In the genomic region with DNA sequence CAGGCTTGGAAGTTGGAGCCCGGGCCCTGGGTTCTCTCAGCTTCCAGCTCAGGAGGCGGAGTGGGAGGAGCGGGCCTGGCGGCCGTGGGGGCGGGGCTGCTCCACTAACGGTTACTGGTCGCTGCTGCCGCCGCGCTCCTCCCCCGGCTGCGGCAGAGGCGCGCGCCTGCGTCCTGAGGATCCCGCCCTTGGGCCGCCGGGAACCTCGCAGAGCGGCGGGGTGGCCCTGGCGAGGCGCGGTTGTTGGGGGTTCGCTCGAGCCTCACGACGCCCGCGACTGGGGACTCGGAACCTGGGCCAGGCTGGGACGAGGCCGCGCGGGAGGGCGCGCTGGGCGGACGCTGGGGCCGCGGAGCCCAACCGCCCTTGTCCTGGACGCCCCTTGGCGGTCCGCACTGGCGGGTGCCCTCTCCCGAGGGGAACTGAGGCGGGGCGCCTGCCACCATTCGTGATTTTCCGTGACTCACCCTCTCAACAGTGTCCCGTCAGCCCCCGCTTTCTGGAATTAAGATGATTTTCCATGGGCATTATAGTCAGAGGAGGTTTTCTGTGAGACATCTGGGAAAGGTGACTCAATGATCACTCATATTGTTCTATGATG, we compare ENCODE assay signal across 9 cellular contexts. TPM values are rescaled to one million over a fixed set of nuclear protein-coding genes. Genes with fewer than 3 reads are reported as not detected.
DNase-seq lines count a peak whose midpoint lies in the region; ATAC-seq and TF ChIP-seq lines count a peak whose summit lies in the region.
"Had no signal": no experiment of that assay in that cellular context is flagged by ENCODE, and none has a peak within 500 bp of the region (broad histone marks: within the 10 kb centered on the region; RNA-seq: fewer than 3 reads in every experiment).

No MANE protein-coding gene starts in this region.

- no peaks in the 10 kb centered on the region for H3K9me3 ChIP-seq in mucosa of rectum (ENCODE audit: control insufficient read depth in 2 of 2, low read length in 2 of 2)

- peak; percentile 19 for ATAC-seq in effector memory CD8-positive, alpha-beta T cell (replicated peaks)

- no peak for TF ChIP-seq CTCF in RWPE1 (conservative IDR thresholded peaks at IDR 0.05; ENCODE audit: low read depth)

- H3K36me3 ChIP-seq in mucosa of rectum (ENCODE audit: control insufficient read depth in 2 of 2, insufficient read depth in 2 of 2, low read length in 2 of 2), result no peaks in the 10 kb centered on the region

- POLR2A ChIA-PET in RWPE1 (lab: Yijun Ruan, JAX; ENCODE audit: low non-redundant PET), result no interaction called here

- H3K4me1 Mint-ChIP-seq in effector memory CD8-positive, alpha-beta T cell (ENCODE audit: low read depth in 2 of 2), result no peaks in the 10 kb centered on the region

- H3K9ac ChIP-seq in mucosa of rectum (ENCODE audit: low read depth in 1 of 2, low read length in 2 of 2), result peak overlapping the region in 1 of 2 donors; percentile 79

- peaks cover 26 to 33% of the 10 kb centered on the region in 2 donors for H3K27me3 Mint-ChIP-seq in effector memory CD8-positive, alpha-beta T cell

- no peak overlapping the region for H3K4me3 Mint-ChIP-seq in effector memory CD8-positive, alpha-beta T cell

- H3K4me3 ChIP-seq in mucosa of rectum (ENCODE audit: low read length in 2 of 2), result peak overlapping the region; percentile 26 to 71

- peak; percentile 68 for DNase-seq in AG20443 (ENCODE audit: low spot score)
- peak; percentile 74 for DNase-seq in RWPE1 (ENCODE audit: low spot score)
- DNase-seq in effector memory CD8-positive, alpha-beta T cell, result no peak
- peak in 33 of 49 donors; percentile 2 to 69 (median 31) for DNase-seq in substantia nigra (lab: John Stamatoyannopoulos, UW)
- no peak for DNase-seq in SIG-M5 treated with dmso at 0.1 percent for 504 hours (lab: John Stamatoyannopoulos, UW; ENCODE audit: unreplicated experiment)
- DNase-seq in NCI-H1436 treated with DMSO at 0.1 percent for 48 hours (lab: John Stamatoyannopoulos, UW), result no peak
- DNase-seq in dermis blood vessel endothelial cell, result no peak
- DNase-seq: DND-41 had no signal

- peaks cover 6 to 14% of the 10 kb centered on the region in 2 donors for H3K9me3 Mint-ChIP-seq in effector memory CD8-positive, alpha-beta T cell

- CTCF ChIA-PET in RWPE1 (lab: Yijun Ruan, JAX), result no interaction called here

- no peak overlapping the region for H3K27ac Mint-ChIP-seq in effector memory CD8-positive, alpha-beta T cell

- no peaks in the 10 kb centered on the region for H3K27me3 ChIP-seq in mucosa of rectum (ENCODE audit: control insufficient read depth in 2 of 2, insufficient read depth in 2 of 2, low read length in 2 of 2)

- H3K4me1 ChIP-seq in mucosa of rectum (ENCODE audit: control insufficient read depth in 2 of 2, insufficient read depth in 2 of 2, low read length in 2 of 2), result peaks cover 0 to 7% of the 10 kb centered on the region in 2 donors

- H3K27ac ChIP-seq in RWPE1, result peak overlapping the region; percentile 74
- peak overlapping the region in 1 of 2 donors; percentile 80 for H3K27ac ChIP-seq in mucosa of rectum (ENCODE audit: low read depth in 2 of 2, low read length in 2 of 2)
- no peak overlapping the region for H3K27ac ChIP-seq in substantia nigra (ENCODE audit: low read depth, low read length, poor library complexity, severe bottlenecking)

- H3K36me3 Mint-ChIP-seq in effector memory CD8-positive, alpha-beta T cell (ENCODE audit: insufficient read depth), result no peaks in the 10 kb centered on the region

RNA-seq across cellular contexts. Expression of a gene that starts 34.1 kb away (rescaled TPM):
- not detected in 2 replicates for total RNA-seq in dermis blood vessel endothelial cell

RNA-seq across cellular contexts. Expression of a gene that starts 40.1 kb away (rescaled TPM):
- not detected in 2 replicates for total RNA-seq in dermis blood vessel endothelial cell

RNA-seq across cellular contexts. Expression of a gene that starts 51.3 kb away (rescaled TPM):
- not detected in 2 replicates for total RNA-seq in dermis blood vessel endothelial cell

Comparison
In these comparisons a context has a peak if more than half of its experiments do, and no peak if none do; other contexts are left out.
1. DNase-seq: peak in AG20443 (single experiment), RWPE1 (single experiment) and substantia nigra (33 of 49); none in effector memory CD8-positive, alpha-beta T cell (0 of 3), SIG-M5 treated with dmso at 0.1 percent for 504 hours (single experiment), NCI-H1436 treated with DMSO at 0.1 percent for 48 hours (single experiment) and dermis blood vessel endothelial cell (single experiment).